8 cellular contexts compared by ENCODE assay signal in genomic region chr1:187928288-187928687, GRCh38.
DNase-seq lines count a peak whose midpoint lies in the region; ATAC-seq and TF ChIP-seq lines count a peak whose summit lies in the region.

No MANE protein-coding gene starts in this region.

- H3K9me3 Mint-ChIP-seq in stimulated activated naive CD8-positive, alpha-beta T cell treated with anti-CD3 and anti-CD28 coated beads, Interleukin-15, amount 100 ng/mL, for 72 hours = peaks cover 0 to 4% of the 10 kb centered on the region in 2 donors

- intact Hi-C loops in dorsolateral prefrontal cortex (cut with DNase I) (no loop called here), posterior cingulate gyrus (cut with DNase I) (no loop called here), vagina (cut with DNase I) (no loop called here)

- TF ChIP-seq CTCF in dorsolateral prefrontal cortex (IDR thresholded peaks at IDR 0.05 in 54 of 56, conservative IDR thresholded peaks at IDR 0.05 in 2 of 56; ENCODE audit: low read depth in 1 of 56, partially characterized antibody in 56 of 56) (peak in 50 of 56 donors; percentile 11 to 67 (median 46)), vagina (IDR thresholded peaks at IDR 0.05) (no peak)

- no peak for TF ChIP-seq POLR2A in vagina (IDR thresholded peaks at IDR 0.05)

- no peaks in the 10 kb centered on the region for H3K36me3 ChIP-seq in vagina

- peak; percentile 13 for DNase-seq in KBM-7
- DNase-seq in dorsolateral prefrontal cortex = peak in 6 of 10 donors; percentile 22 to 45 (median 40)
- DNase-seq in posterior cingulate gyrus = peak in 7 of 10 donors; percentile 26 to 88 (median 50)
- no peak for DNase-seq in vagina (ENCODE audit: extremely low spot score in 2 of 2)
- no peak for DNase-seq in stimulated activated naive CD8-positive, alpha-beta T cell treated with anti-CD3 and anti-CD28 coated beads, Interleukin-15, amount 100 ng/mL, for 72 hours
- no peak for DNase-seq in GDM1 (lab: John Stamatoyannopoulos, UW)

- H3K27me3 ChIP-seq in dorsolateral prefrontal cortex = no peaks in the 10 kb centered on the region
- no peaks in the 10 kb centered on the region for H3K27me3 ChIP-seq in vagina

- ATAC-seq in GM19035 (IDR thresholded peaks at IDR 0.05; ENCODE audit: unreplicated experiment) = peak; percentile 67
- ATAC-seq in GM21381 (IDR thresholded peaks at IDR 0.05; ENCODE audit: unreplicated experiment) = no peak
- no peak for ATAC-seq in stimulated activated naive CD8-positive, alpha-beta T cell treated with anti-CD3 and anti-CD28 coated beads, Interleukin-15, amount 100 ng/mL, for 72 hours

- H3K27me3 Mint-ChIP-seq in stimulated activated naive CD8-positive, alpha-beta T cell treated with anti-CD3 and anti-CD28 coated beads, Interleukin-15, amount 100 ng/mL, for 72 hours = no peaks in the 10 kb centered on the region

- no peak overlapping the region for H3K4me3 Mint-ChIP-seq in stimulated activated naive CD8-positive, alpha-beta T cell treated with anti-CD3 and anti-CD28 coated beads, Interleukin-15, amount 100 ng/mL, for 72 hours

- no peaks in the 10 kb centered on the region for H3K4me1 Mint-ChIP-seq in stimulated activated naive CD8-positive, alpha-beta T cell treated with anti-CD3 and anti-CD28 coated beads, Interleukin-15, amount 100 ng/mL, for 72 hours

- no peak overlapping the region for H3K27ac Mint-ChIP-seq in stimulated activated naive CD8-positive, alpha-beta T cell treated with anti-CD3 and anti-CD28 coated beads, Interleukin-15, amount 100 ng/mL, for 72 hours

- no peaks in the 10 kb centered on the region for H3K9me3 ChIP-seq in vagina

- no peaks in the 10 kb centered on the region for H3K4me1 ChIP-seq in vagina

- H3K4me3 ChIP-seq in dorsolateral prefrontal cortex = no peak overlapping the region
- H3K4me3 ChIP-seq in vagina = no peak overlapping the region

- in situ Hi-C loops in KBM-7 (cut with MboI; ENCODE audit: low pct_unique_long_range_greater_than_20kb, low sequenced_read_pairs) = no loop called here

- no peak overlapping the region for H3K27ac ChIP-seq in dorsolateral prefrontal cortex
- H3K27ac ChIP-seq in vagina = no peak overlapping the region

Comparison
In these comparisons a context has a peak if more than half of its experiments do, and no peak if none do; other contexts are left out.
1. DNase-seq: peak in KBM-7 (single experiment), dorsolateral prefrontal cortex (6 of 10) and posterior cingulate gyrus (7 of 10); none in vagina (0 of 2), stimulated activated naive CD8-positive, alpha-beta T cell treated with anti-CD3 and anti-CD28 coated beads, Interleukin-15, amount 100 ng/mL, for 72 hours (0 of 2) and GDM1 (single experiment).
2. CTCF ChIP-seq: peak in dorsolateral prefrontal cortex (50 of 56); none in vagina (0 of 3).